Comparison of ENCODE assay signal across 2 cellular contexts in the genomic region with DNA sequence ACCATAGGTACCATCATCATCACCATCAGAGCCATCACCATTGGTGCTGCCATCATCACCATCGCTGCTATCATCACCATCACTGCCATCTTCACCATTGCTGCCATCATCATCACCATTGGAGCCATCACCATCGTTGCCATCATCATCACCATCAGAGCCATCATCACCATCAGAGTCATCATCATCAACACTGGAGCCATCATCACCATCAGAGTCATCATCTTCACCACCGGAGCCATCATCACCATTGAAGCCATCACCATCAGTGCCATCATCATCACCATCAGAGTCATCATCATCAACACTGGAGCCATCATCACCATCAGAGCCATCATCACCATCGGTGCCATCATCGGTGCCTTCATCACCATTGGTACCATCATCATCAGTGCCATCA.
TF ChIP-seq lines count a peak whose summit lies in the region.

No MANE protein-coding gene starts in this region.

TF ChIP-seq in HepG2, 621 proteins besides CTCF, POLR2A, EP300 and RAD21 (continues in another document):
- TF ChIP-seq, protein P1, sequence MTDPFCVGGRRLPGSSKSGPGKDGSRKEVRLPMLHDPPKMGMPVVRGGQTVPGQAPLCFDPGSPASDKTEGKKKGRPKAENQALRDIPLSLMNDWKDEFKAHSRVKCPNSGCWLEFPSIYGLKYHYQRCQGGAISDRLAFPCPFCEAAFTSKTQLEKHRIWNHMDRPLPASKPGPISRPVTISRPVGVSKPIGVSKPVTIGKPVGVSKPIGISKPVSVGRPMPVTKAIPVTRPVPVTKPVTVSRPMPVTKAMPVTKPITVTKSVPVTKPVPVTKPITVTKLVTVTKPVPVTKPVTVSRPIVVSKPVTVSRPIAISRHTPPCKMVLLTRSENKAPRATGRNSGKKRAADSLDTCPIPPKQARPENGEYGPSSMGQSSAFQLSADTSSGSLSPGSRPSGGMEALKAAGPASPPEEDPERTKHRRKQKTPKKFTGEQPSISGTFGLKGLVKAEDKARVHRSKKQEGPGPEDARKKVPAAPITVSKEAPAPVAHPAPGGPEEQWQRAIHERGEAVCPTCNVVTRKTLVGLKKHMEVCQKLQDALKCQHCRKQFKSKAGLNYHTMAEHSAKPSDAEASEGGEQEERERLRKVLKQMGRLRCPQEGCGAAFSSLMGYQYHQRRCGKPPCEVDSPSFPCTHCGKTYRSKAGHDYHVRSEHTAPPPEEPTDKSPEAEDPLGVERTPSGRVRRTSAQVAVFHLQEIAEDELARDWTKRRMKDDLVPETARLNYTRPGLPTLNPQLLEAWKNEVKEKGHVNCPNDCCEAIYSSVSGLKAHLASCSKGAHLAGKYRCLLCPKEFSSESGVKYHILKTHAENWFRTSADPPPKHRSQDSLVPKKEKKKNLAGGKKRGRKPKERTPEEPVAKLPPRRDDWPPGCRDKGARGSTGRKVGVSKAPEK (CRISPR knock-in tag; IDR thresholded peaks at IDR 0.05; ENCODE audit: borderline replicate concordance): no peak
- TF ChIP-seq ZNF615 (CRISPR knock-in tag; IDR thresholded peaks at IDR 0.05; ENCODE audit: borderline replicate concordance) (no peak), ZNF556 (CRISPR knock-in tag; IDR thresholded peaks at IDR 0.05; ENCODE audit: borderline replicate concordance) (no peak), ZFAT (CRISPR knock-in tag; conservative IDR thresholded peaks at IDR 0.05) (no peak), ZNF451 (CRISPR knock-in tag; IDR thresholded peaks at IDR 0.05) (no peak), IKZF1 (IDR thresholded peaks at IDR 0.05) (0 out of 2 replicates have a peak, but pooled peaks have one; percentile 29), ZNF749 (CRISPR knock-in tag; IDR thresholded peaks at IDR 0.05; ENCODE audit: borderline replicate concordance) (no peak), PLRG1 (conservative IDR thresholded peaks at IDR 0.05) (0 out of 2 replicates have a peak, but pooled peaks have one; percentile 32), CREB1 (IDR thresholded peaks at IDR 0.05) (peak; percentile 97), CREB1 (CRISPR knock-in tag; IDR thresholded peaks at IDR 0.05) (no peak), ZNF282 (IDR thresholded peaks at IDR 0.05; ENCODE audit: partially characterized antibody) (peak; percentile 13), PRPF4 (IDR thresholded peaks at IDR 0.05; ENCODE audit: low read depth, low read length, poor library complexity, severe bottlenecking) (no peak), ZNF7 (CRISPR knock-in tag; IDR thresholded peaks at IDR 0.05) (no peak), ZIK1 (CRISPR knock-in tag; IDR thresholded peaks at IDR 0.05; ENCODE audit: borderline replicate concordance, low read depth) (no peak), RARG (CRISPR knock-in tag; IDR thresholded peaks at IDR 0.05; ENCODE audit: low read depth) (no peak), ZNF616 (CRISPR knock-in tag; IDR thresholded peaks at IDR 0.05; ENCODE audit: low read depth) (no peak), PHB2 (IDR thresholded peaks at IDR 0.05; ENCODE audit: partially characterized antibody) (peak; percentile 19), FOXK2 (IDR thresholded peaks at IDR 0.05) (peak; percentile 66; the same call in 1 of the 2 replicates), RFX3 (CRISPR knock-in tag; IDR thresholded peaks at IDR 0.05) (no peak), NRL (CRISPR knock-in tag; IDR thresholded peaks at IDR 0.05; ENCODE audit: borderline replicate concordance) (no peak), CHD4 (IDR thresholded peaks at IDR 0.05; ENCODE audit: borderline replicate concordance, low read length) (no peak), ZFP36L1 (CRISPR knock-in tag; IDR thresholded peaks at IDR 0.05) (no peak)
- TF ChIP-seq, protein P2, sequence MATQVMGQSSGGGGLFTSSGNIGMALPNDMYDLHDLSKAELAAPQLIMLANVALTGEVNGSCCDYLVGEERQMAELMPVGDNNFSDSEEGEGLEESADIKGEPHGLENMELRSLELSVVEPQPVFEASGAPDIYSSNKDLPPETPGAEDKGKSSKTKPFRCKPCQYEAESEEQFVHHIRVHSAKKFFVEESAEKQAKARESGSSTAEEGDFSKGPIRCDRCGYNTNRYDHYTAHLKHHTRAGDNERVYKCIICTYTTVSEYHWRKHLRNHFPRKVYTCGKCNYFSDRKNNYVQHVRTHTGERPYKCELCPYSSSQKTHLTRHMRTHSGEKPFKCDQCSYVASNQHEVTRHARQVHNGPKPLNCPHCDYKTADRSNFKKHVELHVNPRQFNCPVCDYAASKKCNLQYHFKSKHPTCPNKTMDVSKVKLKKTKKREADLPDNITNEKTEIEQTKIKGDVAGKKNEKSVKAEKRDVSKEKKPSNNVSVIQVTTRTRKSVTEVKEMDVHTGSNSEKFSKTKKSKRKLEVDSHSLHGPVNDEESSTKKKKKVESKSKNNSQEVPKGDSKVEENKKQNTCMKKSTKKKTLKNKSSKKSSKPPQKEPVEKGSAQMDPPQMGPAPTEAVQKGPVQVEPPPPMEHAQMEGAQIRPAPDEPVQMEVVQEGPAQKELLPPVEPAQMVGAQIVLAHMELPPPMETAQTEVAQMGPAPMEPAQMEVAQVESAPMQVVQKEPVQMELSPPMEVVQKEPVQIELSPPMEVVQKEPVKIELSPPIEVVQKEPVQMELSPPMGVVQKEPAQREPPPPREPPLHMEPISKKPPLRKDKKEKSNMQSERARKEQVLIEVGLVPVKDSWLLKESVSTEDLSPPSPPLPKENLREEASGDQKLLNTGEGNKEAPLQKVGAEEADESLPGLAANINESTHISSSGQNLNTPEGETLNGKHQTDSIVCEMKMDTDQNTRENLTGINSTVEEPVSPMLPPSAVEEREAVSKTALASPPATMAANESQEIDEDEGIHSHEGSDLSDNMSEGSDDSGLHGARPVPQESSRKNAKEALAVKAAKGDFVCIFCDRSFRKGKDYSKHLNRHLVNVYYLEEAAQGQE (IDR thresholded peaks at IDR 0.05; ENCODE audit: borderline replicate concordance in 1 of 2, low read depth in 1 of 2, low read length in 2 of 2): no peak
- TF ChIP-seq, protein P3, sequence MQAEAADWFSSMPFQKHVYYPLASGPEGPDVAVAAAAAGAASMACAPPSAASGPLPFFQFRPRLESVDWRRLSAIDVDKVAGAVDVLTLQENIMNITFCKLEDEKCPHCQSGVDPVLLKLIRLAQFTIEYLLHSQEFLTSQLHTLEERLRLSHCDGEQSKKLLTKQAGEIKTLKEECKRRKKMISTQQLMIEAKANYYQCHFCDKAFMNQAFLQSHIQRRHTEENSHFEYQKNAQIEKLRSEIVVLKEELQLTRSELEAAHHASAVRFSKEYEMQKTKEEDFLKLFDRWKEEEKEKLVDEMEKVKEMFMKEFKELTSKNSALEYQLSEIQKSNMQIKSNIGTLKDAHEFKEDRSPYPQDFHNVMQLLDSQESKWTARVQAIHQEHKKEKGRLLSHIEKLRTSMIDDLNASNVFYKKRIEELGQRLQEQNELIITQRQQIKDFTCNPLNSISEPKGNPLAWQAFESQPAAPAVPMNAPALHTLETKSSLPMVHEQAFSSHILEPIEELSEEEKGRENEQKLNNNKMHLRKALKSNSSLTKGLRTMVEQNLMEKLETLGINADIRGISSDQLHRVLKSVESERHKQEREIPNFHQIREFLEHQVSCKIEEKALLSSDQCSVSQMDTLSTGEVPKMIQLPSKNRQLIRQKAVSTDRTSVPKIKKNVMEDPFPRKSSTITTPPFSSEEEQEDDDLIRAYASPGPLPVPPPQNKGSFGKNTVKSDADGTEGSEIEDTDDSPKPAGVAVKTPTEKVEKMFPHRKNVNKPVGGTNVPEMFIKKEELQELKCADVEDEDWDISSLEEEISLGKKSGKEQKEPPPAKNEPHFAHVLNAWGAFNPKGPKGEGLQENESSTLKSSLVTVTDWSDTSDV (CRISPR knock-in tag; IDR thresholded peaks at IDR 0.05): no peak

TF ChIP-seq in GM23338, 12 proteins besides CTCF, POLR2A, EP300 and RAD21 (continued from another document):
- TF ChIP-seq, protein P2 (IDR thresholded peaks at IDR 0.05; ENCODE audit: unreplicated experiment): no peak
- TF ChIP-seq ZNF114 (CRISPR knock-in tag; IDR thresholded peaks at IDR 0.05): no peak
- TF ChIP-seq, protein P4, sequence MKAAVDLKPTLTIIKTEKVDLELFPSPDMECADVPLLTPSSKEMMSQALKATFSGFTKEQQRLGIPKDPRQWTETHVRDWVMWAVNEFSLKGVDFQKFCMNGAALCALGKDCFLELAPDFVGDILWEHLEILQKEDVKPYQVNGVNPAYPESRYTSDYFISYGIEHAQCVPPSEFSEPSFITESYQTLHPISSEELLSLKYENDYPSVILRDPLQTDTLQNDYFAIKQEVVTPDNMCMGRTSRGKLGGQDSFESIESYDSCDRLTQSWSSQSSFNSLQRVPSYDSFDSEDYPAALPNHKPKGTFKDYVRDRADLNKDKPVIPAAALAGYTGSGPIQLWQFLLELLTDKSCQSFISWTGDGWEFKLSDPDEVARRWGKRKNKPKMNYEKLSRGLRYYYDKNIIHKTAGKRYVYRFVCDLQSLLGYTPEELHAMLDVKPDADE (IDR thresholded peaks at IDR 0.05): no peak
- TF ChIP-seq JUNB (IDR thresholded peaks at IDR 0.05; ENCODE audit: unreplicated experiment): no peak
- TF ChIP-seq POLR2AphosphoS5 (IDR thresholded peaks at IDR 0.05; ENCODE audit: low read depth): no peak
- TF ChIP-seq EZH2phosphoT487 (IDR thresholded peaks at IDR 0.05; ENCODE audit: unreplicated experiment): no peak
- TF ChIP-seq NANOG (IDR thresholded peaks at IDR 0.05; ENCODE audit: borderline replicate concordance): no peak
- no peak for TF ChIP-seq ZNF331 (CRISPR knock-in tag; IDR thresholded peaks at IDR 0.05; ENCODE audit: low read depth)
- TF ChIP-seq, protein P5, sequence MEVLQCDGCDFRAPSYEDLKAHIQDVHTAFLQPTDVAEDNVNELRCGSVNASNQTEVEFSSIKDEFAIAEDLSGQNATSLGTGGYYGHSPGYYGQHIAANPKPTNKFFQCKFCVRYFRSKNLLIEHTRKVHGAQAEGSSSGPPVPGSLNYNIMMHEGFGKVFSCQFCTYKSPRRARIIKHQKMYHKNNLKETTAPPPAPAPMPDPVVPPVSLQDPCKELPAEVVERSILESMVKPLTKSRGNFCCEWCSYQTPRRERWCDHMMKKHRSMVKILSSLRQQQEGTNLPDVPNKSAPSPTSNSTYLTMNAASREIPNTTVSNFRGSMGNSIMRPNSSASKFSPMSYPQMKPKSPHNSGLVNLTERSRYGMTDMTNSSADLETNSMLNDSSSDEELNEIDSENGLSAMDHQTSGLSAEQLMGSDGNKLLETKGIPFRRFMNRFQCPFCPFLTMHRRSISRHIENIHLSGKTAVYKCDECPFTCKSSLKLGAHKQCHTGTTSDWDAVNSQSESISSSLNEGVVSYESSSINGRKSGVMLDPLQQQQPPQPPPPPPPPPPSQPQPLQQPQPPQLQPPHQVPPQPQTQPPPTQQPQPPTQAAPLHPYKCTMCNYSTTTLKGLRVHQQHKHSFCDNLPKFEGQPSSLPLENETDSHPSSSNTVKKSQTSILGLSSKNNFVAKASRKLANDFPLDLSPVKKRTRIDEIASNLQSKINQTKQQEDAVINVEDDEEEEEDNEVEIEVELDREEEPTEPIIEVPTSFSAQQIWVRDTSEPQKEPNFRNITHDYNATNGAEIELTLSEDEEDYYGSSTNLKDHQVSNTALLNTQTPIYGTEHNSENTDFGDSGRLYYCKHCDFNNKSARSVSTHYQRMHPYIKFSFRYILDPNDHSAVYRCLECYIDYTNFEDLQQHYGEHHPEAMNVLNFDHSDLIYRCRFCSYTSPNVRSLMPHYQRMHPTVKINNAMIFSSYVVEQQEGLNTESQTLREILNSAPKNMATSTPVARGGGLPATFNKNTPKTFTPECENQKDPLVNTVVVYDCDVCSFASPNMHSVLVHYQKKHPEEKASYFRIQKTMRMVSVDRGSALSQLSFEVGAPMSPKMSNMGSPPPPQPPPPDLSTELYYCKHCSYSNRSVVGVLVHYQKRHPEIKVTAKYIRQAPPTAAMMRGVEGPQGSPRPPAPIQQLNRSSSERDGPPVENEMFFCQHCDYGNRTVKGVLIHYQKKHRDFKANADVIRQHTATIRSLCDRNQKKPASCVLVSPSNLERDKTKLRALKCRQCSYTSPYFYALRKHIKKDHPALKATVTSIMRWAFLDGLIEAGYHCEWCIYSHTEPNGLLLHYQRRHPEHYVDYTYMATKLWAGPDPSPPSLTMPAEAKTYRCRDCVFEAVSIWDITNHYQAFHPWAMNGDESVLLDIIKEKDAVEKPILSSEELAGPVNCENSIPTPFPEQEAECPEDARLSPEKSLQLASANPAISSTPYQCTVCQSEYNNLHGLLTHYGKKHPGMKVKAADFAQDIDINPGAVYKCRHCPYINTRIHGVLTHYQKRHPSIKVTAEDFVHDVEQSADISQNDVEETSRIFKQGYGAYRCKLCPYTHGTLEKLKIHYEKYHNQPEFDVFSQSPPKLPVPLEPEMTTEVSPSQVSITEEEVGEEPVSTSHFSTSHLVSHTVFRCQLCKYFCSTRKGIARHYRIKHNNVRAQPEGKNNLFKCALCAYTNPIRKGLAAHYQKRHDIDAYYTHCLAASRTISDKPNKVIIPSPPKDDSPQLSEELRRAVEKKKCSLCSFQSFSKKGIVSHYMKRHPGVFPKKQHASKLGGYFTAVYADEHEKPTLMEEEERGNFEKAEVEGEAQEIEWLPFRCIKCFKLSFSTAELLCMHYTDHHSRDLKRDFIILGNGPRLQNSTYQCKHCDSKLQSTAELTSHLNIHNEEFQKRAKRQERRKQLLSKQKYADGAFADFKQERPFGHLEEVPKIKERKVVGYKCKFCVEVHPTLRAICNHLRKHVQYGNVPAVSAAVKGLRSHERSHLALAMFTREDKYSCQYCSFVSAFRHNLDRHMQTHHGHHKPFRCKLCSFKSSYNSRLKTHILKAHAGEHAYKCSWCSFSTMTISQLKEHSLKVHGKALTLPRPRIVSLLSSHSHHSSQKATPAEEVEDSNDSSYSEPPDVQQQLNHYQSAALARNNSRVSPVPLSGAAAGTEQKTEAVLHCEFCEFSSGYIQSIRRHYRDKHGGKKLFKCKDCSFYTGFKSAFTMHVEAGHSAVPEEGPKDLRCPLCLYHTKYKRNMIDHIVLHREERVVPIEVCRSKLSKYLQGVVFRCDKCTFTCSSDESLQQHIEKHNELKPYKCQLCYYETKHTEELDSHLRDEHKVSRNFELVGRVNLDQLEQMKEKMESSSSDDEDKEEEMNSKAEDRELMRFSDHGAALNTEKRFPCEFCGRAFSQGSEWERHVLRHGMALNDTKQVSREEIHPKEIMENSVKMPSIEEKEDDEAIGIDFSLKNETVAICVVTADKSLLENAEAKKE (CRISPR knock-in tag; IDR thresholded peaks at IDR 0.05): no peak
- no peak for TF ChIP-seq CREB1 (CRISPR knock-in tag; IDR thresholded peaks at IDR 0.05; ENCODE audit: low read depth)
